9 cellular contexts compared by ENCODE assay signal in genomic region chr7:158740013-158740656, GRCh38. TPM values are rescaled to one million over a fixed set of nuclear protein-coding genes. Genes with fewer than 3 reads are reported as not detected.
DNase-seq lines count a peak whose midpoint lies in the region; ATAC-seq and TF ChIP-seq lines count a peak whose summit lies in the region.
"Had no signal": no experiment of that assay in that cellular context is flagged by ENCODE, and none has a peak within 500 bp of the region (broad histone marks: within the 10 kb centered on the region; RNA-seq: fewer than 3 reads in every experiment).

No MANE protein-coding gene starts in this region.

- H3K4me1 Mint-ChIP-seq in activated naive CD8-positive, alpha-beta T cell treated with anti-CD3 and anti-CD28 coated beads, Interleukin-2, amount 10 ng/mL, durations not matched to agents 7 days and 5 days = peaks cover 7% of the 10 kb centered on the region

- DNase-seq in Right ventricle myocardium inferior (ENCODE audit: missing footprints) (no peak), left ventricle myocardium inferior (no peak), kidney epithelial cell (ENCODE audit: low read depth) (peak; percentile 29), upper lobe of left lung (peak in 1 of 2 donors; percentile 76), NCI-H526 treated with DMSO at 0.1 percent for 48 hours (lab: John Stamatoyannopoulos, UW) (no peak), spleen (no peak)
- DNase-seq in activated naive CD8-positive, alpha-beta T cell treated with anti-CD3 and anti-CD28 coated beads, Interleukin-2, amount 10 ng/mL, durations not matched to agents 7 days and 5 days = no peak
- DNase-seq: DND-41 had no signal

- H3K4me3 Mint-ChIP-seq in activated naive CD8-positive, alpha-beta T cell treated with anti-CD3 and anti-CD28 coated beads, Interleukin-2, amount 10 ng/mL, durations not matched to agents 7 days and 5 days = no peak overlapping the region

- H3K4me3 ChIP-seq in left ventricle myocardium inferior = no peak overlapping the region
- H3K4me3 ChIP-seq in kidney epithelial cell (ENCODE audit: low read depth, low read length) = no peak overlapping the region
- H3K4me3 ChIP-seq in upper lobe of left lung = no peak overlapping the region
- no peak overlapping the region for H3K4me3 ChIP-seq in spleen

- H3K27ac ChIP-seq in left ventricle myocardium inferior (replicated peaks) = no peak overlapping the region
- H3K27ac ChIP-seq in upper lobe of left lung = peak overlapping the region in 3 of 4 donors; percentile 10 to 54 (median 53)
- peak overlapping the region in 2 of 8 donors; percentile 17 to 36 for H3K27ac ChIP-seq in spleen

- H3K27me3 ChIP-seq in left ventricle myocardium inferior (ENCODE audit: low read depth) = no peaks in the 10 kb centered on the region
- no peaks in the 10 kb centered on the region for H3K27me3 ChIP-seq in kidney epithelial cell (ENCODE audit: control insufficient read depth, insufficient read depth, low read length)
- H3K27me3 ChIP-seq in upper lobe of left lung = no peaks in the 10 kb centered on the region
- no peaks in the 10 kb centered on the region for H3K27me3 ChIP-seq in spleen (replicated peaks in 1 of 7)

- peak overlapping the region; percentile 31 for H3K27ac Mint-ChIP-seq in activated naive CD8-positive, alpha-beta T cell treated with anti-CD3 and anti-CD28 coated beads, Interleukin-2, amount 10 ng/mL, durations not matched to agents 7 days and 5 days

- no peaks in the 10 kb centered on the region for H3K9me3 Mint-ChIP-seq in activated naive CD8-positive, alpha-beta T cell treated with anti-CD3 and anti-CD28 coated beads, Interleukin-2, amount 10 ng/mL, durations not matched to agents 7 days and 5 days

- H3K4me1 ChIP-seq in left ventricle myocardium inferior (no peaks in the 10 kb centered on the region), upper lobe of left lung (peaks cover 0 to 13% (median 7%) of the 10 kb centered on the region in 4 donors), spleen (peaks cover 0 to 11% (median 0%) of the 10 kb centered on the region in 6 donors)

- TF ChIP-seq POLR2A in upper lobe of left lung (IDR thresholded peaks at IDR 0.05) (no peak), spleen (IDR thresholded peaks at IDR 0.05) (no peak)

- TF ChIP-seq EP300 in upper lobe of left lung (IDR thresholded peaks at IDR 0.05) = no peak

- peaks cover 20% of the 10 kb centered on the region for H3K36me3 Mint-ChIP-seq in activated naive CD8-positive, alpha-beta T cell treated with anti-CD3 and anti-CD28 coated beads, Interleukin-2, amount 10 ng/mL, durations not matched to agents 7 days and 5 days

- 55 to 67% methylated on average over 7 to 15 of the region's 15 CpGs for WGBS in upper lobe of left lung, 2 donors
- 38 to 70% (median 51%) methylated on average over 15 of the region's 15 CpGs for WGBS in spleen, 5 donors

- POLR2A ChIA-PET in activated naive CD8-positive, alpha-beta T cell treated with anti-CD3 and anti-CD28 coated beads, Interleukin-2, amount 10 ng/mL, durations not matched to agents 7 days and 5 days (lab: Charles Lee) = no interaction called here

- intact Hi-C loops in Right ventricle myocardium inferior (cut with DNase I) = no loop called here
- intact Hi-C loops in left ventricle myocardium inferior (cut with micrococcal nuclease) = no loop called here
- intact Hi-C loops in spleen (cut with DNase I; ENCODE audit: low total_unique reads) = no loop called here

- H3K9me3 ChIP-seq in left ventricle myocardium inferior (replicated peaks) (no peaks in the 10 kb centered on the region), upper lobe of left lung (no peaks in the 10 kb centered on the region), spleen (no peaks in the 10 kb centered on the region)

- TF ChIP-seq CTCF in left ventricle myocardium inferior (IDR thresholded peaks at IDR 0.05; ENCODE audit: borderline replicate concordance) (no peak), kidney epithelial cell (IDR thresholded peaks at IDR 0.05; ENCODE audit: insufficient read depth, low read length, poor library complexity, severe bottlenecking) (peak; percentile 13), upper lobe of left lung (IDR thresholded peaks at IDR 0.05) (no peak), spleen (IDR thresholded peaks at IDR 0.05 in 8 of 11, conservative IDR thresholded peaks at IDR 0.05 in 3 of 11) (no peak)

- H3K36me3 ChIP-seq in left ventricle myocardium inferior (peaks cover 92% of the 10 kb centered on the region), kidney epithelial cell (ENCODE audit: control insufficient read depth, insufficient read depth, low read length) (peaks cover 2% of the 10 kb centered on the region), upper lobe of left lung (peaks cover 21 to 99% (median 72%) of the 10 kb centered on the region in 4 donors), spleen (peaks cover 4 to 100% (median 82%) of the 10 kb centered on the region in 6 donors)

- no peaks in the 10 kb centered on the region for H3K27me3 Mint-ChIP-seq in activated naive CD8-positive, alpha-beta T cell treated with anti-CD3 and anti-CD28 coated beads, Interleukin-2, amount 10 ng/mL, durations not matched to agents 7 days and 5 days

- ATAC-seq in Right ventricle myocardium inferior (peak; percentile 16), upper lobe of left lung (ENCODE audit: low FRiP score in 2 of 2) (peak; percentile 45 to 66), HG03457 (IDR thresholded peaks at IDR 0.05; ENCODE audit: unreplicated experiment) (no peak)
- ATAC-seq in activated naive CD8-positive, alpha-beta T cell treated with anti-CD3 and anti-CD28 coated beads, Interleukin-2, amount 10 ng/mL, durations not matched to agents 7 days and 5 days (ENCODE audit: low read depth) = peak; percentile 22

RNA-seq across cellular contexts. Expression of gene NCAPG2, which starts 35.5 kb away (rescaled TPM):
- total RNA-seq in Right ventricle myocardium inferior = 6.4 TPM
- 3.7 TPM for total RNA-seq in left ventricle myocardium inferior
- total RNA-seq in activated naive CD8-positive, alpha-beta T cell treated with anti-CD3 and anti-CD28 coated beads, Interleukin-2, amount 10 ng/mL, durations not matched to agents 7 days and 5 days = 100 to 1,000 TPM; 123 to 126 TPM
- 8.5 and 9.2 TPM in 2 replicates for total RNA-seq in kidney epithelial cell
- total RNA-seq in upper lobe of left lung = 10 to 100 TPM in 1 of 6 donors, 1 to 10 TPM in 5; 4.6 to 11.0 (median 7.8) TPM
- total RNA-seq in spleen = 10 to 100 TPM in 5 of 7 donors, 1 to 10 TPM in 2; 8.6 to 18.0 (median 12.8) TPM
- 1 to 10 TPM; 2.2 to 3.7 (median 3.2) TPM for polyA plus RNA-seq in spleen

Comparison
In these comparisons a context has a peak if more than half of its experiments do, and no peak if none do; other contexts are left out.
1. RNA of gene NCAPG2, which starts 35.5 kb away (total RNA-seq): 123 to 126 TPM in activated naive CD8-positive, alpha-beta T cell treated with anti-CD3 and anti-CD28 coated beads, Interleukin-2, amount 10 ng/mL, durations not matched to agents 7 days and 5 days; 8.6 to 18.0 TPM in spleen, 8.5 to 9.2 TPM in kidney epithelial cell, 4.6 to 11.0 TPM in upper lobe of left lung, 6.4 TPM in Right ventricle myocardium inferior (single experiment) and 3.7 TPM in left ventricle myocardium inferior (single experiment); every median in the first group is over 4 times any median in the second.